Comparison of ENCODE assay signal across 8 cellular contexts in the genomic region with DNA sequence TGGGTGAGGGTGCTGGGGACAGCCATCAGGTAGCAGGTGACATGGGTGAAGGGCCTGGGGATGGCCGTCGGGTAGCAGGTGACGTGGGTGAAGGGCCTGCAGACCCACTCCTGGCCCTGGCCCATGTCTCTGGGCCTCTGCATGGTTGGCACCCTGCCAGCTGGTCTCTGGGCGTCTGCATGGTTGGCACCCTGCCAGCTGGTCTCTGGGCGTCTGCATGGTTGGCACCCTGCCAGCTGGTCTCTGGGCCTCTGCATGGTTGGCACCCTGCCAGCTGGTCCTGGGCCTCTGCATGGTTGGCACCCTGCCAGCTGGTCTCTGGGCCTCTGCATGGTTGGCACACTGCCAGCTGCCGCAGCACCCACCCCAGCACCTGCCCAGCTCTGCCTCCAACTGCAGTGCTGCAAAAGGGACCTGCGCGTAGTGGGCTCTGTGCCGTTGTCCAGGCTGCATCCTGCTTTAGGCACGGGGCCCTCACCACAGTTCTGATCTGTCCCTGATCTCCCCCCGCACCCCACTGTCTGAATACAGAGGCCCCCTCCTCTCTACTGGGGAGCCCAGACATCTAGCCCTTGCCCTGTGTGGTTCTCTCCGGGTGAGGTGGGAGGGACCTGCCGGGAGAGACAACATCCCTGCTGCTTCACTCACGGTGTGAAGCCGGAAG. TPM values are rescaled to one million over a fixed set of nuclear protein-coding genes. Genes with fewer than 3 reads are reported as not detected.
DNase-seq lines count a peak whose midpoint lies in the region; FAIRE-seq and TF ChIP-seq lines count a peak whose summit lies in the region.
"Not testable (repeated sequence)": the region's sequence is repeated elsewhere in the genome, so short reads cannot be mapped to it uniquely, and the experiment has no call there.
"Had no signal": no experiment of that assay in that cellular context is flagged by ENCODE, and none has a peak within 500 bp of the region (broad histone marks: within the 10 kb centered on the region; RNA-seq: fewer than 3 reads in every experiment).

No MANE protein-coding gene starts in this region.

- CTCF ChIA-PET in Calu3 (lab: Charles Lee); endothelial cell of umbilical vein (lab: Charles Lee): not testable (repeated sequence)

- H2AFZ ChIP-seq in SU-DHL-6 (ENCODE audit: low read depth, low read length, severe bottlenecking), result peak overlapping the region; percentile 37
- H2AFZ ChIP-seq in endothelial cell of umbilical vein (ENCODE audit: low read depth, low read length), result not testable (repeated sequence)

- peak overlapping the region; percentile 16 for H3K4me3 Mint-ChIP-seq in Calu3 (ENCODE audit: low read depth, unreplicated experiment)
- not testable (repeated sequence) for H3K4me3 Mint-ChIP-seq in osteocyte (ENCODE audit: unreplicated experiment)

- not testable (repeated sequence) for H3K27me3 ChIP-seq in SU-DHL-6 (ENCODE audit: low read length); endothelial cell of umbilical vein (ENCODE audit: control insufficient read depth in 2 of 2, insufficient read depth in 2 of 2, low read length in 2 of 2)

- H3K27ac ChIP-seq in SU-DHL-6 (ENCODE audit: low read depth, low read length), result peak overlapping the region; percentile 77
- H3K27ac ChIP-seq in endothelial cell of umbilical vein (ENCODE audit: insufficient read depth, low read depth, low read length), result not testable (repeated sequence)

- peak overlapping the region; percentile 37; the same call in 1 of the 2 replicates for H3K9ac ChIP-seq in SU-DHL-6 (ENCODE audit: low read length)
- not testable (repeated sequence) for H3K9ac ChIP-seq in endothelial cell of umbilical vein (replicated peaks; ENCODE audit: extremely low read depth, insufficient read depth, low read length)

- peaks cover 20% of the 10 kb centered on the region for H3K36me3 Mint-ChIP-seq in Calu3 (ENCODE audit: insufficient read depth, unreplicated experiment)
- not testable (repeated sequence) for H3K36me3 Mint-ChIP-seq in osteocyte (ENCODE audit: unreplicated experiment)

- FAIRE-seq in endothelial cell of umbilical vein (lab: Jason Lieb, UNC), result peak; percentile 4

- peak overlapping the region; percentile 89 for H3K27ac Mint-ChIP-seq in Calu3 (ENCODE audit: unreplicated experiment)
- not testable (repeated sequence) for H3K27ac Mint-ChIP-seq in osteocyte (ENCODE audit: unreplicated experiment)

- peak overlapping the region; percentile 61 for H3K4me2 ChIP-seq in SU-DHL-6 (ENCODE audit: low read depth, low read length, poor library complexity, severe bottlenecking)
- H3K4me2 ChIP-seq in endothelial cell of umbilical vein (ENCODE audit: insufficient read depth, low read length), result not testable (repeated sequence)

- TF ChIP-seq CTCF in Calu3 (IDR thresholded peaks at IDR 0.05; ENCODE audit: unreplicated experiment); SU-DHL-6 (IDR thresholded peaks at IDR 0.05; ENCODE audit: insufficient read depth, low read length, poor library complexity, severe bottlenecking); endothelial cell of umbilical vein (IDR thresholded peaks at IDR 0.05; ENCODE audit: extremely low read depth in 1 of 2, insufficient read depth in 1 of 2, low read depth in 1 of 2, low read length in 2 of 2); osteocyte (IDR thresholded peaks at IDR 0.05): not testable (repeated sequence)

- not testable (repeated sequence) for H3K9me2 ChIP-seq in SU-DHL-6 (replicated peaks; ENCODE audit: insufficient read depth, low read length)

- intact Hi-C loops in Calu3 (cut with micrococcal nuclease; ENCODE audit: unreplicated experiment); endothelial cell of umbilical vein (cut with micrococcal nuclease): not testable (repeated sequence)

- H3K4me1 ChIP-seq in endothelial cell of umbilical vein (ENCODE audit: control insufficient read depth, extremely low read depth, insufficient read depth, low read length), result not testable (repeated sequence)

- dilution Hi-C loops in endothelial cell of umbilical vein (cut with MboI; ENCODE audit: extremely low pct_ligation_motif_present, low sequenced_read_pairs), result not testable (repeated sequence)

- H3K4me1 Mint-ChIP-seq in Calu3 (ENCODE audit: low read depth, unreplicated experiment), result not testable (repeated sequence)
- peaks cover 10% of the 10 kb centered on the region for H3K4me1 Mint-ChIP-seq in osteocyte (ENCODE audit: unreplicated experiment)

- H3K27me3 Mint-ChIP-seq in Calu3 (ENCODE audit: unreplicated experiment) (peaks cover 88% of the 10 kb centered on the region), osteocyte (ENCODE audit: unreplicated experiment) (peaks cover 12% of the 10 kb centered on the region)

- not testable (repeated sequence) for TF ChIP-seq POLR2A in endothelial cell of umbilical vein (IDR thresholded peaks at IDR 0.05; ENCODE audit: low read depth, low read length)

- H3K4me3 ChIP-seq in SU-DHL-6 (ENCODE audit: insufficient read depth, low read length, poor library complexity, severe bottlenecking); endothelial cell of umbilical vein (replicated peaks in 1 of 3; ENCODE audit: insufficient read depth in 1 of 3, low read depth in 1 of 3, low read length in 3 of 3): not testable (repeated sequence)

- POLR2A ChIA-PET in endothelial cell of umbilical vein (lab: Charles Lee), result not testable (repeated sequence)

- H3K9me1 ChIP-seq in endothelial cell of umbilical vein (replicated peaks; ENCODE audit: control insufficient read depth, extremely low read depth, insufficient read depth, low read length), result not testable (repeated sequence)

- DNase-seq in Calu3, result peak; percentile 74
- DNase-seq in NAMALWA (ENCODE audit: low spot score), result peak; percentile 80
- peak; percentile 94 for DNase-seq in NCI-H2227 (lab: John Stamatoyannopoulos, UW; ENCODE audit: unreplicated experiment)
- DNase-seq in endothelial cell of umbilical vein (ENCODE audit: low read depth, low spot score), result peak; percentile 29
- DNase-seq in osteocyte (ENCODE audit: extremely low spot score, unreplicated experiment), result peak; percentile 91

- not testable (repeated sequence) for H3K9me3 ChIP-seq in SU-DHL-6 (ENCODE audit: insufficient read depth, low read length); endothelial cell of umbilical vein (replicated peaks; ENCODE audit: control insufficient read depth, insufficient read depth, low read length)

- BruUV-seq in Calu3 (replicated peaks; lab: Mats Ljungman, UMichigan); endothelial cell of umbilical vein (replicated peaks; lab: Mats Ljungman, UMichigan): not testable (repeated sequence)

- not testable (repeated sequence) for H3F3A ChIP-seq in SU-DHL-6 (ENCODE audit: insufficient read depth)

- H3K79me2 ChIP-seq in SU-DHL-6 (ENCODE audit: insufficient read depth, low read length); endothelial cell of umbilical vein (ENCODE audit: control insufficient read depth, insufficient read depth, low read length): not testable (repeated sequence)

- not testable (repeated sequence) for H3K9me3 Mint-ChIP-seq in Calu3 (ENCODE audit: low read depth, unreplicated experiment); osteocyte (ENCODE audit: unreplicated experiment)

- H4K20me1 ChIP-seq in SU-DHL-6 (ENCODE audit: low read depth, low read length); endothelial cell of umbilical vein (replicated peaks; ENCODE audit: control insufficient read depth, extremely low read depth, insufficient read depth, low read length): not testable (repeated sequence)

- H3K36me3 ChIP-seq in SU-DHL-6 (ENCODE audit: low read length); endothelial cell of umbilical vein (ENCODE audit: control insufficient read depth in 2 of 2, extremely low read depth in 1 of 2, insufficient read depth in 2 of 2, low read length in 2 of 2): not testable (repeated sequence)

RNA-seq across cellular contexts. Expression of a gene that starts 16.0 kb away (rescaled TPM):
- total RNA-seq in Calu3 (2022) (not detected in 2 replicates), endothelial cell of umbilical vein (not detected in 2 replicates), osteocyte (not detected in 2 replicates)
- not detected in 2 replicates for polyA plus RNA-seq in endothelial cell of umbilical vein
- polyA plus RNA-seq in endothelial cell of umbilical vein (2011; cell fraction: cytosol; rRNA removed), result not detected in 2 replicates
- polyA plus RNA-seq in endothelial cell of umbilical vein (2011; cell fraction: nucleus; rRNA removed), result not detected in 2 replicates
- polyA plus RNA-seq in endothelial cell of umbilical vein (2012), result not detected in 2 replicates
- polyA minus RNA-seq in endothelial cell of umbilical vein, result not detected in 2 replicates
- polyA minus RNA-seq in endothelial cell of umbilical vein (2011; cell fraction: cytosol; rRNA and poly(A)+ RNA removed), result not detected
- not detected in 2 replicates for polyA minus RNA-seq in endothelial cell of umbilical vein (2011; cell fraction: nucleus; rRNA and poly(A)+ RNA removed)
- total RNA-seq: endodermal cell had no signal

RNA-seq across cellular contexts. Expression of a gene that starts 31.4 kb away (rescaled TPM):
- total RNA-seq in Calu3 (2022) (not detected in 2 replicates), endothelial cell of umbilical vein (not detected in 2 replicates), osteocyte (not detected in 2 replicates)
- polyA plus RNA-seq in endothelial cell of umbilical vein, result not detected in 2 replicates
- polyA plus RNA-seq in endothelial cell of umbilical vein (2011; cell fraction: cytosol; rRNA removed), result not detected in 2 replicates
- not detected in 2 replicates for polyA plus RNA-seq in endothelial cell of umbilical vein (2011; cell fraction: nucleus; rRNA removed)
- not detected in 2 replicates for polyA plus RNA-seq in endothelial cell of umbilical vein (2012)
- not detected in 2 replicates for polyA minus RNA-seq in endothelial cell of umbilical vein
- polyA minus RNA-seq in endothelial cell of umbilical vein (2011; cell fraction: cytosol; rRNA and poly(A)+ RNA removed), result not detected
- not detected in 2 replicates for polyA minus RNA-seq in endothelial cell of umbilical vein (2011; cell fraction: nucleus; rRNA and poly(A)+ RNA removed)
- total RNA-seq: endodermal cell had no signal

RNA-seq across cellular contexts. Expression of a gene that starts 37.6 kb away (rescaled TPM):
- total RNA-seq in Calu3 (2022) (261 and 271 TPM in 2 replicates), endothelial cell of umbilical vein (230 and 233 TPM in 2 replicates), osteocyte (118 and 131 TPM in 2 replicates)
- 121 and 122 TPM in 2 replicates for polyA plus RNA-seq in endothelial cell of umbilical vein
- polyA plus RNA-seq in endothelial cell of umbilical vein (2011; cell fraction: cytosol; rRNA removed), result 143 and 152 TPM in 2 replicates
- polyA plus RNA-seq in endothelial cell of umbilical vein (2011; cell fraction: nucleus; rRNA removed), result 216 and 241 TPM in 2 replicates
- polyA plus RNA-seq in endothelial cell of umbilical vein (2012), result 167 and 177 TPM in 2 replicates
- 70.3 and 73.6 TPM in 2 replicates for polyA minus RNA-seq in endothelial cell of umbilical vein
- polyA minus RNA-seq in endothelial cell of umbilical vein (2011; cell fraction: cytosol; rRNA and poly(A)+ RNA removed), result 64.5 TPM
- polyA minus RNA-seq in endothelial cell of umbilical vein (2011; cell fraction: nucleus; rRNA and poly(A)+ RNA removed), result 66.8 and 90.0 TPM in 2 replicates

RNA-seq across cellular contexts. Expression of a gene that starts 41.9 kb away (rescaled TPM):
- total RNA-seq in Calu3 (2022) (not detected in 2 replicates), endothelial cell of umbilical vein (not detected in 2 replicates), osteocyte (not detected in 2 replicates)
- polyA plus RNA-seq in endothelial cell of umbilical vein, result not detected in 2 replicates
- not detected in 2 replicates for polyA plus RNA-seq in endothelial cell of umbilical vein (2011; cell fraction: cytosol; rRNA removed)
- polyA plus RNA-seq in endothelial cell of umbilical vein (2011; cell fraction: nucleus; rRNA removed), result not detected in 2 replicates
- not detected in 2 replicates for polyA plus RNA-seq in endothelial cell of umbilical vein (2012)
- not detected in 2 replicates for polyA minus RNA-seq in endothelial cell of umbilical vein
- not detected for polyA minus RNA-seq in endothelial cell of umbilical vein (2011; cell fraction: cytosol; rRNA and poly(A)+ RNA removed)
- polyA minus RNA-seq in endothelial cell of umbilical vein (2011; cell fraction: nucleus; rRNA and poly(A)+ RNA removed), result not detected in 2 replicates
- total RNA-seq: endodermal cell had no signal

RNA-seq across cellular contexts. Expression of a gene that starts 46.8 kb away (rescaled TPM):
- total RNA-seq in Calu3 (2022) (not detected in 2 replicates), endothelial cell of umbilical vein (not detected in 2 replicates), osteocyte (not detected in 2 replicates)
- polyA plus RNA-seq in endothelial cell of umbilical vein, result not detected in 2 replicates
- polyA plus RNA-seq in endothelial cell of umbilical vein (2011; cell fraction: cytosol; rRNA removed), result not detected in 2 replicates
- polyA plus RNA-seq in endothelial cell of umbilical vein (2011; cell fraction: nucleus; rRNA removed), result not detected in 2 replicates
- polyA plus RNA-seq in endothelial cell of umbilical vein (2012), result not detected in 2 replicates
- not detected in 2 replicates for polyA minus RNA-seq in endothelial cell of umbilical vein
- polyA minus RNA-seq in endothelial cell of umbilical vein (2011; cell fraction: cytosol; rRNA and poly(A)+ RNA removed), result not detected
- not detected in 2 replicates for polyA minus RNA-seq in endothelial cell of umbilical vein (2011; cell fraction: nucleus; rRNA and poly(A)+ RNA removed)
- total RNA-seq: endodermal cell, heart left ventricle had no signal
- polyA plus RNA-seq: heart left ventricle had no signal

Comparison
In these comparisons a context has a peak if more than half of its experiments do, and no peak if none do; other contexts are left out.
1. DNase-seq: peak in every context shown above with its lines; median percentile 94 in NCI-H2227; 91 in osteocyte; 80 in NAMALWA; 74 in Calu3; 29 in endothelial cell of umbilical vein.